1 cellular context compared by ENCODE assay signal in the genomic region with DNA sequence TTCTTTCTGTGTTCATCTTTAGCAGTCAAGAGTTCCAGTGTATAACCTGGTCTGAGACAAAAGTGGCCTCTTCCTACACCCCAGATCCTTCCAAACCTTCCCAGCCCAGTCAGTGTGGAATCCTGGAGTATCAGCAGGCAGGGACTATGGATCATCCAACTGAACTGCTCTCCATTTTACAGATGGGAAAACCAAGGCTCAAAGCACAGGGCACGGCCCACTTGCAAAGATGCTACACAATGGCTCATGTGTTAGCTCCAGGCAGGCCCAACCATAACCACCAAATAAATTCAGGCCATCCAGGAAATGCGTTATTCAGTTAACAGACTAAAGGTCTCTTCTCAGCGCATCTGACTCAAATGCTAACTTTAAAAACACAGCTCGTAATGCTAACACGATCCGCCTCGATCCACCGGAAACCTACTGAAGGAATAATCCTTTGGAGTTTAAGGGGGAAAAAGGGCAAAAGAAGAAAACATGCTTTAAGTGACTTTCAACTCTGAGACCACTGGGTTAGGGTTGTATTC.
TF ChIP-seq lines count a peak whose summit lies in the region.

No MANE protein-coding gene starts in this region.

TF ChIP-seq in SK-N-SH, 30 proteins besides CTCF, POLR2A, EP300 and RAD21 (continued from another document):
- TF ChIP-seq, protein P1, sequence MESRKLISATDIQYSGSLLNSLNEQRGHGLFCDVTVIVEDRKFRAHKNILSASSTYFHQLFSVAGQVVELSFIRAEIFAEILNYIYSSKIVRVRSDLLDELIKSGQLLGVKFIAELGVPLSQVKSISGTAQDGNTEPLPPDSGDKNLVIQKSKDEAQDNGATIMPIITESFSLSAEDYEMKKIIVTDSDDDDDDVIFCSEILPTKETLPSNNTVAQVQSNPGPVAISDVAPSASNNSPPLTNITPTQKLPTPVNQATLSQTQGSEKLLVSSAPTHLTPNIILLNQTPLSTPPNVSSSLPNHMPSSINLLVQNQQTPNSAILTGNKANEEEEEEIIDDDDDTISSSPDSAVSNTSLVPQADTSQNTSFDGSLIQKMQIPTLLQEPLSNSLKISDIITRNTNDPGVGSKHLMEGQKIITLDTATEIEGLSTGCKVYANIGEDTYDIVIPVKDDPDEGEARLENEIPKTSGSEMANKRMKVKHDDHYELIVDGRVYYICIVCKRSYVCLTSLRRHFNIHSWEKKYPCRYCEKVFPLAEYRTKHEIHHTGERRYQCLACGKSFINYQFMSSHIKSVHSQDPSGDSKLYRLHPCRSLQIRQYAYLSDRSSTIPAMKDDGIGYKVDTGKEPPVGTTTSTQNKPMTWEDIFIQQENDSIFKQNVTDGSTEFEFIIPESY (IDR thresholded peaks at IDR 0.05; ENCODE audit: borderline replicate concordance, low read depth) = no peak
- TF ChIP-seq PBX3 (IDR thresholded peaks at IDR 0.05) (no peak), USF2 (IDR thresholded peaks at IDR 0.05; ENCODE audit: borderline replicate concordance, low read depth, low read length) (no peak), TAF1 (IDR thresholded peaks at IDR 0.05; ENCODE audit: borderline replicate concordance, low read depth, low read length) (no peak), RXRA (IDR thresholded peaks at IDR 0.05; ENCODE audit: borderline replicate concordance, low read depth) (no peak)
